ENCODE assay signal across 2 cellular contexts in the genomic region with DNA sequence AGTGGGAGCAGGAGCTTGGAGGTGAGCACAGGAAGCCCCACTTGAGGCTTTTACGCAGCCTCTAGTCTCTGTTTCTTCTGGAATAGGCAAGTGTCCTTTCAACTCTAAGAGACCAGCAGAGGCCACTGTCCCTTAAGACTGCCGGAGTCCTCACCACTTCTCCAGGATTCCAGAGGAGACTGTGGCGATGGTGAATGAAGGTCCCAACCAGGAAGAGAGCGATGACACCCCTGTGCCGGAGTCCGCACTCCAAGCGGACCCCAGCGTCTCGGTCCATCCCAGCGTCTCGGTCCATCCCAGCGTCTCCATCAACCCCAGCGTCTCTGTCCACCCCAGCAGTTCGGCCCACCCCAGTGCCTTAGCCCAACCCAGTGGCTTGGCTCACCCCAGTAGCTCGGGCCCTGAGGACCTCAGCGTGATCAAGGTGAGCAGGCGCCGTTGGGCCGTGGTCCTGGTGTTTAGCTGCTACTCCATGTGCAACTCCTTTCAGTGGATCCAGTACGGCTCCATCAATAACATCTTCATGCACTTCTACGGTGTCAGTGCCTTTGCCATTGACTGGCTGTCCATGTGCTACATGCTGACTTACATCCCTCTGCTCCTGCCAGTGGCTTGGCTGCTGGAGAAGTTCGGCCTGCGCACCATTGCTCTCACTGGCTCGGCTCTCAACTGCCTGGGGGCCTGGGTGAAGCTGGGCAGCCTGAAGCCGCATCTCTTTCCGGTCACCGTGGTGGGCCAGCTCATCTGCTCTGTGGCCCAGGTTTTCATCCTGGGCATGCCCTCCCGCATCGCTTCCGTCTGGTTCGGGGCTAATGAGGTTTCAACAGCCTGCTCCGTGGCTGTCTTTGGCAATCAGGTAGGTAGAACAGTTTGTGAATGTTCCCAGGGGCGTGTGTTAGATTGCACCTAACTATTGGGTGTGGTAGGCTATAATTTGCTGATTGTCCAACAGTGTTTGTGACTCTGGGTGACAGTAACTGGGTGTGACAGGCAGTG.
TF ChIP-seq lines count a peak whose summit lies in the region.

No MANE protein-coding gene starts in this region.

TF ChIP-seq in GM23338, 12 proteins besides CTCF, POLR2A, EP300 and RAD21 (continued from another document):
- TF ChIP-seq, protein P1, sequence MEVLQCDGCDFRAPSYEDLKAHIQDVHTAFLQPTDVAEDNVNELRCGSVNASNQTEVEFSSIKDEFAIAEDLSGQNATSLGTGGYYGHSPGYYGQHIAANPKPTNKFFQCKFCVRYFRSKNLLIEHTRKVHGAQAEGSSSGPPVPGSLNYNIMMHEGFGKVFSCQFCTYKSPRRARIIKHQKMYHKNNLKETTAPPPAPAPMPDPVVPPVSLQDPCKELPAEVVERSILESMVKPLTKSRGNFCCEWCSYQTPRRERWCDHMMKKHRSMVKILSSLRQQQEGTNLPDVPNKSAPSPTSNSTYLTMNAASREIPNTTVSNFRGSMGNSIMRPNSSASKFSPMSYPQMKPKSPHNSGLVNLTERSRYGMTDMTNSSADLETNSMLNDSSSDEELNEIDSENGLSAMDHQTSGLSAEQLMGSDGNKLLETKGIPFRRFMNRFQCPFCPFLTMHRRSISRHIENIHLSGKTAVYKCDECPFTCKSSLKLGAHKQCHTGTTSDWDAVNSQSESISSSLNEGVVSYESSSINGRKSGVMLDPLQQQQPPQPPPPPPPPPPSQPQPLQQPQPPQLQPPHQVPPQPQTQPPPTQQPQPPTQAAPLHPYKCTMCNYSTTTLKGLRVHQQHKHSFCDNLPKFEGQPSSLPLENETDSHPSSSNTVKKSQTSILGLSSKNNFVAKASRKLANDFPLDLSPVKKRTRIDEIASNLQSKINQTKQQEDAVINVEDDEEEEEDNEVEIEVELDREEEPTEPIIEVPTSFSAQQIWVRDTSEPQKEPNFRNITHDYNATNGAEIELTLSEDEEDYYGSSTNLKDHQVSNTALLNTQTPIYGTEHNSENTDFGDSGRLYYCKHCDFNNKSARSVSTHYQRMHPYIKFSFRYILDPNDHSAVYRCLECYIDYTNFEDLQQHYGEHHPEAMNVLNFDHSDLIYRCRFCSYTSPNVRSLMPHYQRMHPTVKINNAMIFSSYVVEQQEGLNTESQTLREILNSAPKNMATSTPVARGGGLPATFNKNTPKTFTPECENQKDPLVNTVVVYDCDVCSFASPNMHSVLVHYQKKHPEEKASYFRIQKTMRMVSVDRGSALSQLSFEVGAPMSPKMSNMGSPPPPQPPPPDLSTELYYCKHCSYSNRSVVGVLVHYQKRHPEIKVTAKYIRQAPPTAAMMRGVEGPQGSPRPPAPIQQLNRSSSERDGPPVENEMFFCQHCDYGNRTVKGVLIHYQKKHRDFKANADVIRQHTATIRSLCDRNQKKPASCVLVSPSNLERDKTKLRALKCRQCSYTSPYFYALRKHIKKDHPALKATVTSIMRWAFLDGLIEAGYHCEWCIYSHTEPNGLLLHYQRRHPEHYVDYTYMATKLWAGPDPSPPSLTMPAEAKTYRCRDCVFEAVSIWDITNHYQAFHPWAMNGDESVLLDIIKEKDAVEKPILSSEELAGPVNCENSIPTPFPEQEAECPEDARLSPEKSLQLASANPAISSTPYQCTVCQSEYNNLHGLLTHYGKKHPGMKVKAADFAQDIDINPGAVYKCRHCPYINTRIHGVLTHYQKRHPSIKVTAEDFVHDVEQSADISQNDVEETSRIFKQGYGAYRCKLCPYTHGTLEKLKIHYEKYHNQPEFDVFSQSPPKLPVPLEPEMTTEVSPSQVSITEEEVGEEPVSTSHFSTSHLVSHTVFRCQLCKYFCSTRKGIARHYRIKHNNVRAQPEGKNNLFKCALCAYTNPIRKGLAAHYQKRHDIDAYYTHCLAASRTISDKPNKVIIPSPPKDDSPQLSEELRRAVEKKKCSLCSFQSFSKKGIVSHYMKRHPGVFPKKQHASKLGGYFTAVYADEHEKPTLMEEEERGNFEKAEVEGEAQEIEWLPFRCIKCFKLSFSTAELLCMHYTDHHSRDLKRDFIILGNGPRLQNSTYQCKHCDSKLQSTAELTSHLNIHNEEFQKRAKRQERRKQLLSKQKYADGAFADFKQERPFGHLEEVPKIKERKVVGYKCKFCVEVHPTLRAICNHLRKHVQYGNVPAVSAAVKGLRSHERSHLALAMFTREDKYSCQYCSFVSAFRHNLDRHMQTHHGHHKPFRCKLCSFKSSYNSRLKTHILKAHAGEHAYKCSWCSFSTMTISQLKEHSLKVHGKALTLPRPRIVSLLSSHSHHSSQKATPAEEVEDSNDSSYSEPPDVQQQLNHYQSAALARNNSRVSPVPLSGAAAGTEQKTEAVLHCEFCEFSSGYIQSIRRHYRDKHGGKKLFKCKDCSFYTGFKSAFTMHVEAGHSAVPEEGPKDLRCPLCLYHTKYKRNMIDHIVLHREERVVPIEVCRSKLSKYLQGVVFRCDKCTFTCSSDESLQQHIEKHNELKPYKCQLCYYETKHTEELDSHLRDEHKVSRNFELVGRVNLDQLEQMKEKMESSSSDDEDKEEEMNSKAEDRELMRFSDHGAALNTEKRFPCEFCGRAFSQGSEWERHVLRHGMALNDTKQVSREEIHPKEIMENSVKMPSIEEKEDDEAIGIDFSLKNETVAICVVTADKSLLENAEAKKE (CRISPR knock-in tag; IDR thresholded peaks at IDR 0.05), result no peak
TF ChIP-seq in GM23338: peak in this region for 0.

TF ChIP-seq in SK-N-SH treated with all-trans-retinoic acid at 6 μM for 48 hours, 23 proteins besides CTCF, POLR2A, EP300 and RAD21 (continued from another document):
- no peak for TF ChIP-seq GLIS3 (CRISPR knock-in tag; IDR thresholded peaks at IDR 0.05)
- TF ChIP-seq, protein P2, sequence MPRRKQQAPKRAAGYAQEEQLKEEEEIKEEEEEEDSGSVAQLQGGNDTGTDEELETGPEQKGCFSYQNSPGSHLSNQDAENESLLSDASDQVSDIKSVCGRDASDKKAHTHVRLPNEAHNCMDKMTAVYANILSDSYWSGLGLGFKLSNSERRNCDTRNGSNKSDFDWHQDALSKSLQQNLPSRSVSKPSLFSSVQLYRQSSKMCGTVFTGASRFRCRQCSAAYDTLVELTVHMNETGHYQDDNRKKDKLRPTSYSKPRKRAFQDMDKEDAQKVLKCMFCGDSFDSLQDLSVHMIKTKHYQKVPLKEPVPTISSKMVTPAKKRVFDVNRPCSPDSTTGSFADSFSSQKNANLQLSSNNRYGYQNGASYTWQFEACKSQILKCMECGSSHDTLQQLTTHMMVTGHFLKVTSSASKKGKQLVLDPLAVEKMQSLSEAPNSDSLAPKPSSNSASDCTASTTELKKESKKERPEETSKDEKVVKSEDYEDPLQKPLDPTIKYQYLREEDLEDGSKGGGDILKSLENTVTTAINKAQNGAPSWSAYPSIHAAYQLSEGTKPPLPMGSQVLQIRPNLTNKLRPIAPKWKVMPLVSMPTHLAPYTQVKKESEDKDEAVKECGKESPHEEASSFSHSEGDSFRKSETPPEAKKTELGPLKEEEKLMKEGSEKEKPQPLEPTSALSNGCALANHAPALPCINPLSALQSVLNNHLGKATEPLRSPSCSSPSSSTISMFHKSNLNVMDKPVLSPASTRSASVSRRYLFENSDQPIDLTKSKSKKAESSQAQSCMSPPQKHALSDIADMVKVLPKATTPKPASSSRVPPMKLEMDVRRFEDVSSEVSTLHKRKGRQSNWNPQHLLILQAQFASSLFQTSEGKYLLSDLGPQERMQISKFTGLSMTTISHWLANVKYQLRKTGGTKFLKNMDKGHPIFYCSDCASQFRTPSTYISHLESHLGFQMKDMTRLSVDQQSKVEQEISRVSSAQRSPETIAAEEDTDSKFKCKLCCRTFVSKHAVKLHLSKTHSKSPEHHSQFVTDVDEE (CRISPR knock-in tag; IDR thresholded peaks at IDR 0.05), result no peak
- TF ChIP-seq, protein P3, sequence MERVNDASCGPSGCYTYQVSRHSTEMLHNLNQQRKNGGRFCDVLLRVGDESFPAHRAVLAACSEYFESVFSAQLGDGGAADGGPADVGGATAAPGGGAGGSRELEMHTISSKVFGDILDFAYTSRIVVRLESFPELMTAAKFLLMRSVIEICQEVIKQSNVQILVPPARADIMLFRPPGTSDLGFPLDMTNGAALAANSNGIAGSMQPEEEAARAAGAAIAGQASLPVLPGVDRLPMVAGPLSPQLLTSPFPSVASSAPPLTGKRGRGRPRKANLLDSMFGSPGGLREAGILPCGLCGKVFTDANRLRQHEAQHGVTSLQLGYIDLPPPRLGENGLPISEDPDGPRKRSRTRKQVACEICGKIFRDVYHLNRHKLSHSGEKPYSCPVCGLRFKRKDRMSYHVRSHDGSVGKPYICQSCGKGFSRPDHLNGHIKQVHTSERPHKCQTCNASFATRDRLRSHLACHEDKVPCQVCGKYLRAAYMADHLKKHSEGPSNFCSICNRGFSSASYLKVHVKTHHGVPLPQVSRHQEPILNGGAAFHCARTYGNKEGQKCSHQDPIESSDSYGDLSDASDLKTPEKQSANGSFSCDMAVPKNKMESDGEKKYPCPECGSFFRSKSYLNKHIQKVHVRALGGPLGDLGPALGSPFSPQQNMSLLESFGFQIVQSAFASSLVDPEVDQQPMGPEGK (CRISPR knock-in tag; IDR thresholded peaks at IDR 0.05; ENCODE audit: borderline replicate concordance), result no peak
TF ChIP-seq in SK-N-SH treated with all-trans-retinoic acid at 6 μM for 48 hours: peak in this region for 0.
